ENCODE assay signal across 22 cellular contexts in genomic region chr3:30307548-30307947, GRCh38.
"Had no signal": no experiment of that assay in that cellular context is flagged by ENCODE, and none has a peak within 500 bp of the region (broad histone marks: within the 10 kb centered on the region; RNA-seq: fewer than 3 reads in every experiment).

No MANE protein-coding gene starts in this region.

- H3K27ac ChIP-seq: neural progenitor cell had no signal

- H2AFZ ChIP-seq: neural progenitor cell had no signal

- DNase-seq: activated CD4-positive, alpha-beta T cell treated with anti-CD3 and anti-CD28 coated beads for 1 hour; activated CD4-positive, alpha-beta T cell treated with anti-CD3 and anti-CD28 coated beads, Interleukin-2, amount 50 U/mL, for 1 hour; activated CD8-positive, alpha-beta T cell treated with anti-CD3 and anti-CD28 coated beads, Interleukin-2, amount 10 ng/mL, durations not matched to agents 7 days and 5 days; adrenal gland; kidney; naive thymus-derived CD4-positive, alpha-beta T cell; stimulated activated CD4-positive, alpha-beta T cell treated with anti-CD3 and anti-CD28 coated beads, Interleukin-2, amount 100 ng/mL, for 24 hours; stimulated activated naive CD8-positive, alpha-beta T cell treated with anti-CD3 and anti-CD28 coated beads, Interleukin-15, amount 100 ng/mL, for 72 hours; T-helper 1 cell; trophoblast cell had no signal

- H3K4me1 Mint-ChIP-seq: central memory CD8-positive, alpha-beta T cell; neural progenitor cell; stimulated activated effector memory CD8-positive, alpha-beta T cell treated with anti-CD3 and anti-CD28 coated beads, Interleukin-12 subunit alpha, Interleukin-12 subunit beta, amount 100 ng/mL, for 72 hours; stimulated activated naive CD8-positive, alpha-beta T cell treated with anti-CD3 and anti-CD28 coated beads, Interleukin-15, amount 100 ng/mL, for 72 hours had no signal

- H3K27ac Mint-ChIP-seq: activated CD8-positive, alpha-beta T cell treated with anti-CD3 and anti-CD28 coated beads, Interleukin-2, amount 10 ng/mL, durations not matched to agents 7 days and 5 days; activated naive CD4-positive, alpha-beta T cell treated with anti-CD3 and anti-CD28 coated beads, Interleukin-2, amount 50 U/mL, for 72 hours; activated T-helper 1 cell treated with anti-CD3 and anti-CD28 coated beads, Interleukin-12 subunit alpha, Interleukin-12 subunit beta, Interleukin-2, Interleukin-4 antibody, amounts not matched to agents 30 ng/mL and 10 ng/mL and 1 ng/mL, durations not matched to agents 14 hours and 24 hours and 36 hours; neural progenitor cell; progenitor cell of endocrine pancreas; stimulated activated effector memory CD8-positive, alpha-beta T cell treated with anti-CD3 and anti-CD28 coated beads, Interleukin-12 subunit alpha, Interleukin-12 subunit beta, amount 100 ng/mL, for 72 hours; stimulated activated naive CD8-positive, alpha-beta T cell treated with anti-CD3 and anti-CD28 coated beads, Interleukin-15, amount 100 ng/mL, for 72 hours had no signal

- H3K27me3 ChIP-seq: adrenal gland, breast epithelium, neural progenitor cell, suprapubic skin had no signal

- H3K4me2 ChIP-seq: neural progenitor cell had no signal

- H3K36me3 ChIP-seq: adrenal gland, breast epithelium, neural progenitor cell, suprapubic skin had no signal

- H3K4me3 ChIP-seq: adrenal gland, breast epithelium, lung, neural progenitor cell, suprapubic skin had no signal

- H3K27me3 Mint-ChIP-seq: central memory CD8-positive, alpha-beta T cell; naive thymus-derived CD4-positive, alpha-beta T cell; progenitor cell of endocrine pancreas; stimulated activated naive CD8-positive, alpha-beta T cell treated with anti-CD3 and anti-CD28 coated beads, Interleukin-15, amount 100 ng/mL, for 72 hours had no signal

- FAIRE-seq: colon, kidney, small intestine, TTC549 had no signal

- H3K36me3 Mint-ChIP-seq: neural progenitor cell; stimulated activated effector memory CD8-positive, alpha-beta T cell treated with anti-CD3 and anti-CD28 coated beads, Interleukin-12 subunit alpha, Interleukin-12 subunit beta, amount 100 ng/mL, for 72 hours had no signal

- H3K9ac ChIP-seq: neural progenitor cell had no signal

- H3K9me3 ChIP-seq: adrenal gland, suprapubic skin had no signal

- H3K4me3 Mint-ChIP-seq: activated CD8-positive, alpha-beta T cell treated with anti-CD3 and anti-CD28 coated beads, Interleukin-2, amount 10 ng/mL, durations not matched to agents 7 days and 5 days; activated T-helper 1 cell treated with anti-CD3 and anti-CD28 coated beads, Interleukin-12 subunit alpha, Interleukin-12 subunit beta, Interleukin-2, Interleukin-4 antibody, amounts not matched to agents 30 ng/mL and 10 ng/mL and 1 ng/mL, durations not matched to agents 14 hours and 24 hours and 36 hours; central memory CD8-positive, alpha-beta T cell; naive thymus-derived CD4-positive, alpha-beta T cell; neural progenitor cell; stimulated activated effector memory CD8-positive, alpha-beta T cell treated with anti-CD3 and anti-CD28 coated beads, Interleukin-12 subunit alpha, Interleukin-12 subunit beta, amount 100 ng/mL, for 72 hours; stimulated activated naive CD8-positive, alpha-beta T cell treated with anti-CD3 and anti-CD28 coated beads, Interleukin-15, amount 100 ng/mL, for 72 hours had no signal

- H3K4me1 ChIP-seq: breast epithelium had no signal
